ENCODE assay signal across 23 cellular contexts in genomic region chr20:64198347-64198746, GRCh38. TPM values are rescaled to one million over a fixed set of nuclear protein-coding genes. Genes with fewer than 3 reads are reported as not detected.
DNase-seq lines count a peak whose midpoint lies in the region; ATAC-seq, FAIRE-seq and TF ChIP-seq lines count a peak whose summit lies in the region.
"Had no signal": no experiment of that assay in that cellular context is flagged by ENCODE, and none has a peak within 500 bp of the region (broad histone marks: within the 10 kb centered on the region; RNA-seq: fewer than 3 reads in every experiment).

No MANE protein-coding gene starts in this region.

- TF ChIP-seq EP300 in H1 (IDR thresholded peaks at IDR 0.05; ENCODE audit: borderline replicate concordance in 1 of 2, low read depth in 2 of 2, low read length in 2 of 2) = no peak
- TF ChIP-seq EP300 in neural cell (conservative IDR thresholded peaks at IDR 0.05; ENCODE audit: poor library complexity, severe bottlenecking) = no peak

- POLR2A ChIA-PET in H1 (lab: Charles Lee; ENCODE audit: partially characterized antibody) = no interaction called here

- H3K27ac Mint-ChIP-seq in CD14-positive monocyte = no peak overlapping the region
- H3K27ac Mint-ChIP-seq: CD4-positive, CD25-positive, alpha-beta regulatory T cell; CD8-positive, alpha-beta memory T cell; GM23338; HFFc6 had no signal

- H3K4me1 Mint-ChIP-seq in CD14-positive monocyte = no peaks in the 10 kb centered on the region
- H3K4me1 Mint-ChIP-seq: CD4-positive, CD25-positive, alpha-beta regulatory T cell; CD8-positive, alpha-beta memory T cell had no signal

- peaks cover 3% of the 10 kb centered on the region for H3F3A ChIP-seq in neural cell (ENCODE audit: insufficient read depth, low read length, poor library complexity, severe bottlenecking)

- no peaks in the 10 kb centered on the region for H3K79me1 ChIP-seq in H1 (ENCODE audit: low read depth, low read length)

- TF ChIP-seq RAD21 in H1 (IDR thresholded peaks at IDR 0.05 in 1 of 2, conservative IDR thresholded peaks at IDR 0.05 in 1 of 2; ENCODE audit: low read depth in 2 of 2, low read length in 2 of 2) (no peak), neural cell (conservative IDR thresholded peaks at IDR 0.05) (no peak)

- TF ChIP-seq CTCF in right atrium auricular region (IDR thresholded peaks at IDR 0.05) (no peak), H1 (IDR thresholded peaks at IDR 0.05; ENCODE audit: control extremely low read depth in 1 of 3, insufficient read depth in 1 of 3, low read depth in 1 of 3, low read length in 3 of 3) (no peak), neural cell (IDR thresholded peaks at IDR 0.05; ENCODE audit: poor library complexity, severe bottlenecking) (no peak), CD14-positive monocyte (IDR thresholded peaks at IDR 0.05) (no peak)

- no peak overlapping the region for H2BK20ac ChIP-seq in H1 (ENCODE audit: low read length)

- WGBS in H1 (ENCODE audit: extremely low coverage in 1 of 2, insufficient coverage in 1 of 2, insufficient read length in 1 of 2, insufficient replicate concordance in 2 of 2, low coverage in 1 of 2, low lambda C conversion rate in 2 of 2, missing lambda C conversion rate in 1 of 2), 2 experiments = 96% methylated on average over 8 of the region's 9 CpGs; no CpG with 5 or more reads in 1 of the 2 experiments

- H2AK5ac ChIP-seq in H1 (ENCODE audit: low read depth, low read length) = no peak overlapping the region

- H3K4me3 ChIP-seq in right atrium auricular region (no peak overlapping the region), H1 (ENCODE audit: extremely low read depth in 1 of 4, insufficient read depth in 2 of 4, low read depth in 3 of 4, low read length in 4 of 4) (no peak overlapping the region), neural cell (ENCODE audit: low read length) (no peak overlapping the region)
- H3K4me3 ChIP-seq: A549, GM23338 had no signal

- CTCF ChIA-PET in H1 (lab: Charles Lee; ENCODE audit: partially characterized antibody) = interaction anchor here (1.0 kb wide), 1 partner anchor 13 kb away, joined by 3 read pairs; no protein-coding TSS in a partner anchor

- intact Hi-C loops in Right ventricle myocardium superior (cut with DNase I) = no loop called here
- intact Hi-C loops in CD14-positive monocyte (cut with micrococcal nuclease) = no loop called here

- H3K14ac ChIP-seq in H1 (ENCODE audit: insufficient read length) = no peak overlapping the region

- H3K79me2 ChIP-seq in H1 (ENCODE audit: control insufficient read depth in 1 of 2, insufficient read depth in 2 of 2, low read length in 2 of 2) (no peaks in the 10 kb centered on the region), neural cell (replicated peaks; ENCODE audit: insufficient read depth, low read length) (peaks cover 20% of the 10 kb centered on the region)

- DNase-seq in Right ventricle myocardium superior (peak; percentile 27), right atrium auricular region (ENCODE audit: low spot score) (no peak), HTR-8/SVneo (ENCODE audit: insufficient read length, low spot score) (no peak), H1 (ENCODE audit: low read depth in 1 of 2, low spot score in 2 of 2) (no peak), CD14-positive monocyte (ENCODE audit: low spot score) (no peak), NCI-H2107 (lab: John Stamatoyannopoulos, UW) (no peak)
- DNase-seq: AML-193; Caco-2; CD4-positive, CD25-positive, alpha-beta regulatory T cell; CD8-positive, alpha-beta memory T cell; H7; HFFc6 had no signal

- H3K4me3 Mint-ChIP-seq in CD14-positive monocyte = no peak overlapping the region
- H3K4me3 Mint-ChIP-seq: CD4-positive, CD25-positive, alpha-beta regulatory T cell; CD8-positive, alpha-beta memory T cell; GM23338; HFFc6 had no signal

- no peak overlapping the region for H2AFZ ChIP-seq in H1 (ENCODE audit: low read length)
- no peak overlapping the region for H2AFZ ChIP-seq in neural cell (ENCODE audit: low read depth, low read length)
- H2AFZ ChIP-seq: GM23338 had no signal

- no peak overlapping the region for H2BK12ac ChIP-seq in H1 (ENCODE audit: low read depth, low read length)

- H2BK120ac ChIP-seq in H1 (replicated peaks; ENCODE audit: low read depth, low read length) = no peak overlapping the region

- no peak for TF ChIP-seq POLR2A in H1 (IDR thresholded peaks at IDR 0.05; ENCODE audit: control extremely low read depth in 1 of 2, low read depth in 2 of 2, low read length in 2 of 2)

- no peaks in the 10 kb centered on the region for H3K36me3 ChIP-seq in right atrium auricular region
- H3K36me3 ChIP-seq in H1 (ENCODE audit: control insufficient read depth in 2 of 4, insufficient read depth in 4 of 4, low read length in 3 of 4) = no peaks in the 10 kb centered on the region
- peaks cover 9% of the 10 kb centered on the region for H3K36me3 ChIP-seq in neural cell (ENCODE audit: insufficient read depth, low read length)

- H3K27me3 Mint-ChIP-seq in CD14-positive monocyte (ENCODE audit: low read depth in 3 of 3) = peaks cover 2 to 5% (median 3%) of the 10 kb centered on the region in 3 donors

- H3K9me2 ChIP-seq in neural cell (ENCODE audit: insufficient read depth, low read length) = no peaks in the 10 kb centered on the region

- peak; percentile 69 for FAIRE-seq in HTR-8/SVneo (lab: Jason Lieb, UNC)
- no peak for FAIRE-seq in H1 (lab: Jason Lieb, UNC)
- FAIRE-seq: A549, D721Med, G401.6, GM12891, GM19239 had no signal

- H3K27me3 ChIP-seq in right atrium auricular region (no peaks in the 10 kb centered on the region), H1 (replicated peaks in 1 of 4; ENCODE audit: control insufficient read depth in 3 of 4, extremely low read depth in 1 of 4, insufficient read depth in 3 of 4, low read length in 3 of 4) (no peaks in the 10 kb centered on the region), neural cell (ENCODE audit: insufficient read depth, low read depth, low read length) (no peaks in the 10 kb centered on the region)

- H2BK15ac ChIP-seq in H1 (ENCODE audit: low read length) = no peak overlapping the region

- no peaks in the 10 kb centered on the region; the same call in 1 of the 2 replicates for H3K23me2 ChIP-seq in H1 (ENCODE audit: low read depth, low read length)

- H3K9ac ChIP-seq in H1 (replicated peaks in 1 of 4; ENCODE audit: extremely low read depth in 1 of 4, low read depth in 3 of 4, low read length in 3 of 4) = no peak overlapping the region
- H3K9ac ChIP-seq in neural cell (ENCODE audit: low read length) = peak overlapping the region; percentile 34

- no peak overlapping the region for H4K91ac ChIP-seq in H1 (replicated peaks; ENCODE audit: insufficient read length, low read length)

- H4K20me1 ChIP-seq in H1 (replicated peaks in 1 of 2; ENCODE audit: control insufficient read depth in 1 of 2, insufficient read depth in 2 of 2, low read length in 2 of 2) (no peaks in the 10 kb centered on the region), neural cell (ENCODE audit: insufficient read depth) (no peaks in the 10 kb centered on the region)

- no peak overlapping the region for H3K27ac ChIP-seq in right atrium auricular region
- H3K27ac ChIP-seq in H1 (ENCODE audit: low read depth, low read length) = no peak overlapping the region
- peak overlapping the region; percentile 99 for H3K27ac ChIP-seq in neural cell (ENCODE audit: low read length)
- H3K27ac ChIP-seq: 22Rv1, A549 had no signal

- 0 out of 2 replicates have a peak overlapping the region, but pooled peaks have one; percentile 18 for H4K8ac ChIP-seq in H1 (ENCODE audit: extremely low read depth, insufficient read depth, low read length)

- no peak overlapping the region for H2BK5ac ChIP-seq in H1 (ENCODE audit: low read depth, low read length)

- no peak overlapping the region for H3K23ac ChIP-seq in H1 (ENCODE audit: insufficient read length)

- H3K36me3 Mint-ChIP-seq in CD14-positive monocyte = no peaks in the 10 kb centered on the region
- H3K36me3 Mint-ChIP-seq: CD4-positive, CD25-positive, alpha-beta regulatory T cell; CD8-positive, alpha-beta memory T cell had no signal

- H3K9me3 Mint-ChIP-seq in CD14-positive monocyte = peaks cover 0 to 7% (median 3%) of the 10 kb centered on the region in 7 donors
- H3K9me3 Mint-ChIP-seq: CD4-positive, CD25-positive, alpha-beta regulatory T cell; CD8-positive, alpha-beta memory T cell; HFFc6 had no signal

- no peak overlapping the region for H4K5ac ChIP-seq in H1 (ENCODE audit: insufficient read length, low read depth, low read length)

- H3K4me2 ChIP-seq in H1 (ENCODE audit: insufficient read depth in 1 of 2, low read depth in 2 of 2, low read length in 2 of 2) = no peak overlapping the region
- H3K4me2 ChIP-seq in neural cell (ENCODE audit: low read length) = no peak overlapping the region
- H3K4me2 ChIP-seq: A549, GM23338 had no signal

- H3K4me1 ChIP-seq in right atrium auricular region = no peaks in the 10 kb centered on the region
- H3K4me1 ChIP-seq in H1 (replicated peaks in 1 of 4; ENCODE audit: control insufficient read depth in 3 of 4, insufficient read depth in 4 of 4, low read length in 3 of 4) = peaks cover 0 to 9% (median 3%) of the 10 kb centered on the region in 4 experiments; a peak in 4 of 7 replicates
- H3K4me1 ChIP-seq: A549, Caco-2 had no signal

- H3K18ac ChIP-seq in H1 (ENCODE audit: extremely low read depth, low read length) = no peak overlapping the region

- H3K56ac ChIP-seq in H1 (replicated peaks; ENCODE audit: insufficient read length, low read depth, low read length) = no peak overlapping the region

- ATAC-seq in Right ventricle myocardium superior (ENCODE audit: poor library complexity) (no peak), HG03439 (IDR thresholded peaks at IDR 0.05; ENCODE audit: unreplicated experiment) (no peak)
- ATAC-seq: A549, GM23338, HCT116 had no signal

- peak overlapping the region; percentile 54 for H3K4ac ChIP-seq in H1 (replicated peaks; ENCODE audit: insufficient read length, low read depth, low read length)

- H3K9me3 ChIP-seq in right atrium auricular region = no peaks in the 10 kb centered on the region
- peaks cover 0 to 7% of the 10 kb centered on the region in 2 experiments; a peak in 1 of 4 replicates for H3K9me3 ChIP-seq in H1 (ENCODE audit: insufficient read depth in 2 of 2, low read depth in 1 of 2, low read length in 1 of 2)
- H3K9me3 ChIP-seq in neural cell (ENCODE audit: low read length) = no peaks in the 10 kb centered on the region
- H3K9me3 ChIP-seq: A549, Caco-2 had no signal

RNA-seq across cellular contexts. Expression of gene MYT1, which starts 34.1 kb away (rescaled TPM):
- total RNA-seq in Right ventricle myocardium superior (0.40 TPM), right atrium auricular region (under 1 TPM in 1 of 2 donors, not detected in 1; 0.15 TPM)
- 1.1 and 2.0 TPM in 2 replicates for total RNA-seq in H1 (2021; fragmentation: NEBNext Ultra II Directional; extraction: Animal tissue kit (Norgen Biotek cat#: 25700))
- polyA plus RNA-seq in H1 (2011; rRNA removed) (0.63 and 1.0 TPM in 2 replicates), neural cell (35.8 and 42.4 TPM in 2 replicates), CD14-positive monocyte (not detected)
- polyA plus RNA-seq in H1 (2011; cell fraction: cytosol; rRNA removed) = 0.96 TPM
- 2.8 TPM for polyA plus RNA-seq in H1 (2011; cell fraction: nucleus; rRNA removed)
- polyA plus RNA-seq in H1 (2012, experiment 1 of 2) = 0.51 to 1.5 TPM (median 1.1 TPM) in 4 replicates
- 0.24 TPM for polyA plus RNA-seq in H1 (2012, experiment 2 of 2)
- polyA plus RNA-seq in H1 (2013, experiment 1 of 2) = 1.2 TPM
- 0.90 TPM for polyA plus RNA-seq in H1 (2013, experiment 2 of 2)
- 0.88 and 0.95 TPM in 2 replicates for polyA minus RNA-seq in H1 (2011; rRNA and poly(A)+ RNA removed)
- polyA minus RNA-seq in H1 (2011; cell fraction: cytosol; rRNA and poly(A)+ RNA removed) = 1.3 TPM
- 1.00 TPM for polyA minus RNA-seq in H1 (2011; cell fraction: nucleus; rRNA and poly(A)+ RNA removed)
- 79.8 and 80.8 TPM in 2 replicates for polyA minus RNA-seq in neural cell
- total RNA-seq: CD4-positive, CD25-positive, alpha-beta regulatory T cell; HFFc6 had no signal
- polyA plus RNA-seq: BJ; CD8-positive, alpha-beta memory T cell had no signal

RNA-seq across cellular contexts. Expression of gene PCMTD2, which starts 57.2 kb away (rescaled TPM):
- total RNA-seq in Right ventricle myocardium superior (81.9 TPM), right atrium auricular region (100 to 1,000 TPM in 1 of 2 donors, 10 to 100 TPM in 1; 83.3 to 180 TPM)
- total RNA-seq in H1 (2021; fragmentation: NEBNext Ultra II Directional; extraction: Animal tissue kit (Norgen Biotek cat#: 25700)) = 55.1 and 57.8 TPM in 2 replicates
- polyA plus RNA-seq in H1 (2011; rRNA removed) (21.4 and 24.6 TPM in 2 replicates), neural cell (267 and 270 TPM in 2 replicates), CD14-positive monocyte (10 to 100 TPM; 26.5 to 27.6 TPM)
- polyA plus RNA-seq in H1 (2011; cell fraction: cytosol; rRNA removed) = 44.6 TPM
- 23.3 TPM for polyA plus RNA-seq in H1 (2011; cell fraction: nucleus; rRNA removed)
- polyA plus RNA-seq in H1 (2012, experiment 1 of 2) = 39.3 to 55.1 TPM (median 48.2 TPM) in 4 replicates
- 3.9 TPM for polyA plus RNA-seq in H1 (2012, experiment 2 of 2)
- 28.9 TPM for polyA plus RNA-seq in H1 (2013, experiment 1 of 2)
- polyA plus RNA-seq in H1 (2013, experiment 2 of 2) = 28.7 TPM
- polyA minus RNA-seq in H1 (2011; rRNA and poly(A)+ RNA removed) = 33.6 and 34.0 TPM in 2 replicates
- 25.6 TPM for polyA minus RNA-seq in H1 (2011; cell fraction: cytosol; rRNA and poly(A)+ RNA removed)
- 23.9 TPM for polyA minus RNA-seq in H1 (2011; cell fraction: nucleus; rRNA and poly(A)+ RNA removed)
- 208 and 238 TPM in 2 replicates for polyA minus RNA-seq in neural cell
